16 cellular contexts compared by ENCODE assay signal in genomic region chr7:6653101-6653995, GRCh38.
"Had no signal": no experiment of that assay in that cellular context is flagged by ENCODE, and none has a peak within 500 bp of the region (broad histone marks: within the 10 kb centered on the region; RNA-seq: fewer than 3 reads in every experiment).

No MANE protein-coding gene starts in this region.

- FAIRE-seq: astrocyte, endometrium had no signal

- ATAC-seq: activated naive CD8-positive, alpha-beta T cell treated with anti-CD3 and anti-CD28 coated beads, Interleukin-2, amount 50 U/mL, for 24 hours; left cardiac atrium; mucosa of descending colon; naive thymus-derived CD8-positive, alpha-beta T cell; right lobe of liver had no signal

- H3K4me3 Mint-ChIP-seq: activated naive CD8-positive, alpha-beta T cell treated with anti-CD3 and anti-CD28 coated beads, Interleukin-2, amount 50 U/mL, for 24 hours; immature natural killer cell; naive thymus-derived CD8-positive, alpha-beta T cell had no signal

- DNase-seq: activated CD4-positive, alpha-beta T cell treated with anti-CD3 and anti-CD28 coated beads, Interleukin-2, amount 50 U/mL, for 1 hour; activated naive CD8-positive, alpha-beta T cell treated with anti-CD3 and anti-CD28 coated beads, Interleukin-2, amount 50 U/mL, for 24 hours; activated T-cell treated with anti-CD3 and anti-CD28 coated beads, Interleukin-2, amount 50 U/mL, for 48 hours; hypothalamus; immature natural killer cell; left cardiac atrium; mucosa of descending colon; right lobe of liver; spleen; stimulated activated CD4-positive, alpha-beta T cell treated with anti-CD3 and anti-CD28 coated beads, Interleukin-1b, Interleukin-23, amount 100 ng/mL, for 48 hours; stimulated activated naive CD4-positive, alpha-beta T cell treated with Interleukin-2 at 50 U/mL for 16 hours had no signal

- H3K27me3 Mint-ChIP-seq: activated naive CD8-positive, alpha-beta T cell treated with anti-CD3 and anti-CD28 coated beads, Interleukin-2, amount 50 U/mL, for 24 hours; naive thymus-derived CD8-positive, alpha-beta T cell; progenitor cell of endocrine pancreas had no signal

- H3K27ac ChIP-seq: right lobe of liver, spleen, WERI-Rb-1 had no signal

- H3K27ac Mint-ChIP-seq: activated naive CD8-positive, alpha-beta T cell treated with anti-CD3 and anti-CD28 coated beads, Interleukin-2, amount 50 U/mL, for 24 hours; immature natural killer cell; naive thymus-derived CD8-positive, alpha-beta T cell; progenitor cell of endocrine pancreas had no signal

- H3K4me1 Mint-ChIP-seq: activated naive CD8-positive, alpha-beta T cell treated with anti-CD3 and anti-CD28 coated beads, Interleukin-2, amount 50 U/mL, for 24 hours; naive thymus-derived CD8-positive, alpha-beta T cell had no signal
